Comparison of ENCODE assay signal across 11 cellular contexts in genomic region chr7:115066050-115066449, GRCh38.
DNase-seq lines count a peak whose midpoint lies in the region; ATAC-seq and FAIRE-seq lines count a peak whose summit lies in the region.
"Had no signal": no experiment of that assay in that cellular context is flagged by ENCODE, and none has a peak within 500 bp of the region (broad histone marks: within the 10 kb centered on the region; RNA-seq: fewer than 3 reads in every experiment).

No MANE protein-coding gene starts in this region.

- H3K27ac Mint-ChIP-seq in dendritic cell treated with granulocyte-macrophage colony-stimulating factor and Interleukin-4, amounts not matched to agents 40 ng/mL and 50 ng/mL, for 4 days, result peak overlapping the region; percentile 21
- H3K27ac Mint-ChIP-seq: activated naive CD8-positive, alpha-beta T cell treated with anti-CD3 and anti-CD28 coated beads, Interleukin-2, amount 50 U/mL, for 24 hours; stimulated activated naive CD8-positive, alpha-beta T cell treated with anti-CD3 and anti-CD28 coated beads, Interleukin-15, Interleukin-2, amounts not matched to agents 100 ng/mL and 50 ng/mL, for 24 hours had no signal

- no peaks in the 10 kb centered on the region for H3K27me3 Mint-ChIP-seq in dendritic cell treated with granulocyte-macrophage colony-stimulating factor and Interleukin-4, amounts not matched to agents 40 ng/mL and 50 ng/mL, for 4 days
- H3K27me3 Mint-ChIP-seq: activated naive CD8-positive, alpha-beta T cell treated with anti-CD3 and anti-CD28 coated beads, Interleukin-2, amount 50 U/mL, for 24 hours; stimulated activated naive CD8-positive, alpha-beta T cell treated with anti-CD3 and anti-CD28 coated beads, Interleukin-15, Interleukin-2, amounts not matched to agents 100 ng/mL and 50 ng/mL, for 24 hours had no signal

- H3K36me3 Mint-ChIP-seq in dendritic cell treated with granulocyte-macrophage colony-stimulating factor and Interleukin-4, amounts not matched to agents 40 ng/mL and 50 ng/mL, for 4 days (ENCODE audit: low read depth), result no peaks in the 10 kb centered on the region

- peaks cover 28% of the 10 kb centered on the region for H3K4me1 Mint-ChIP-seq in dendritic cell treated with granulocyte-macrophage colony-stimulating factor and Interleukin-4, amounts not matched to agents 40 ng/mL and 50 ng/mL, for 4 days (ENCODE audit: low read depth)
- H3K4me1 Mint-ChIP-seq: activated naive CD8-positive, alpha-beta T cell treated with anti-CD3 and anti-CD28 coated beads, Interleukin-2, amount 50 U/mL, for 24 hours had no signal

- H3K4me3 Mint-ChIP-seq in dendritic cell treated with granulocyte-macrophage colony-stimulating factor and Interleukin-4, amounts not matched to agents 40 ng/mL and 50 ng/mL, for 4 days, result no peak overlapping the region
- H3K4me3 Mint-ChIP-seq: activated naive CD8-positive, alpha-beta T cell treated with anti-CD3 and anti-CD28 coated beads, Interleukin-2, amount 50 U/mL, for 24 hours; stimulated activated naive CD8-positive, alpha-beta T cell treated with anti-CD3 and anti-CD28 coated beads, Interleukin-15, Interleukin-2, amounts not matched to agents 100 ng/mL and 50 ng/mL, for 24 hours had no signal

- intact Hi-C loops in dendritic cell treated with granulocyte-macrophage colony-stimulating factor and Interleukin-4, amounts not matched to agents 40 ng/mL and 50 ng/mL, for 4 days (cut with micrococcal nuclease), result loop anchor here (5.0 kb wide), 1 partner anchor 81 kb away; no protein-coding TSS in a partner anchor

- DNase-seq in GM19239 (ENCODE audit: insufficient read length, low spot score) (no peak), NAMALWA (ENCODE audit: low spot score) (no peak), NCI-H526 (lab: John Stamatoyannopoulos, UW) (no peak), amygdala (lab: John Stamatoyannopoulos, UW) (no peak)
- DNase-seq: activated naive CD8-positive, alpha-beta T cell treated with anti-CD3 and anti-CD28 coated beads, Interleukin-2, amount 50 U/mL, for 24 hours; NCI-H524 treated with DMSO at 0.1 percent for 48 hours had no signal

- ATAC-seq in GM18508 (IDR thresholded peaks at IDR 0.05; ENCODE audit: insufficient read depth, unreplicated experiment) (peak; percentile 52), GM21528 (IDR thresholded peaks at IDR 0.05; ENCODE audit: low FRiP score, unreplicated experiment) (peak; percentile 86), HG03108 (IDR thresholded peaks at IDR 0.05; ENCODE audit: unreplicated experiment) (peak; percentile 52)
- ATAC-seq: activated naive CD8-positive, alpha-beta T cell treated with anti-CD3 and anti-CD28 coated beads, Interleukin-2, amount 50 U/mL, for 24 hours had no signal

- no peaks in the 10 kb centered on the region for H3K9me3 Mint-ChIP-seq in dendritic cell treated with granulocyte-macrophage colony-stimulating factor and Interleukin-4, amounts not matched to agents 40 ng/mL and 50 ng/mL, for 4 days
- H3K9me3 Mint-ChIP-seq: activated naive CD8-positive, alpha-beta T cell treated with anti-CD3 and anti-CD28 coated beads, Interleukin-2, amount 50 U/mL, for 24 hours; stimulated activated naive CD8-positive, alpha-beta T cell treated with anti-CD3 and anti-CD28 coated beads, Interleukin-15, Interleukin-2, amounts not matched to agents 100 ng/mL and 50 ng/mL, for 24 hours had no signal

- FAIRE-seq in GM19239 (lab: Jason Lieb, UNC), result no peak
